29 cellular contexts compared by ENCODE assay signal in the genomic region with DNA sequence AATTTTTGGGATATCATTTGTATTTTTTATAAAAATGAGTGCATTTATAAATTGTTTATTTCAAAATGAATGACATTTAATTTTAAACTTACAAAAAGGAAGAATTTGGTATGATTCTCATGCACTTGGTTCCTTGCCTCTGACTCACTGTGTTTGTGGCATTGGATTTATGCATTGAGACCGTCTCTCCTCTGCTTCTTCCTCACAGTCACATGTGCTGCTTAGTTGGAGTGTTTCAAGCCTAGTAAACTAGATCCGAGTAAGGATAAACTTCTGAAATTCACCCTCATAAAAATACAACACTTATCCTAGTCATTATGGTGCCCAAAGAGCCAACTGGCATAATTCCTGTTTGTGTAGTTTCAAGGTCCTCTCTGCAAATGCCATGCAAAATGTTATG. TPM values are rescaled to one million over a fixed set of nuclear protein-coding genes. Genes with fewer than 3 reads are reported as not detected.
"Had no signal": no experiment of that assay in that cellular context is flagged by ENCODE, and none has a peak within 500 bp of the region (broad histone marks: within the 10 kb centered on the region; RNA-seq: fewer than 3 reads in every experiment).

No MANE protein-coding gene starts in this region.

- H3K27ac ChIP-seq: SK-N-MC, VCaP had no signal

- H3K36me3 ChIP-seq: MG63 had no signal

- ATAC-seq: activated T-cell treated with anti-CD3 and anti-CD28 coated beads, Interleukin-2, amount 50 U/mL, for 4 hours; activated T-helper 17 cell treated with anti-CD3 and anti-CD28 coated beads, Interleukin-2, amount 50 U/mL, for 72 hours; Panc1; Right ventricle myocardium inferior; T-cell had no signal

- H3K27me3 ChIP-seq: MG63 had no signal

- DNase-seq: activated CD4-positive, alpha-beta memory T cell treated with anti-CD3 and anti-CD28 coated beads for 36 hours; activated CD4-positive, alpha-beta T cell treated with anti-CD3 and anti-CD28 coated beads, Interleukin-2, amount 10 ng/mL, durations not matched to agents 7 days and 5 days; activated CD4-positive, CD25-positive, alpha-beta regulatory T cell; activated CD8-positive, alpha-beta memory T cell treated with anti-CD3 and anti-CD28 coated beads for 24 hours; activated gamma-delta T cell; activated naive CD4-positive, alpha-beta T cell treated with anti-CD3 and anti-CD28 coated beads for 36 hours; activated T-cell treated with anti-CD3 and anti-CD28 coated beads, Interleukin-2, amount 50 U/mL, for 4 hours; anterior cingulate cortex; cerebellar nuclear complex; MG63; MV-4-11; NCI-H1092 treated with DMSO at 0.1 percent for 48 hours; NCI-H1417 treated with DMSO at 0.1 percent for 48 hours; NCI-H1694; NCI-H2029 treated with DMSO at 0.1 percent for 48 hours; NCI-H345; NCI-H510A; NCI-H526 treated with DMSO at 0.1 percent for 48 hours; NCI-H82; RPMI8226; T-cell had no signal

- H3K9me3 ChIP-seq: MG63 had no signal

- H3K4me3 ChIP-seq: MG63, SK-N-MC had no signal

RNA-seq across cellular contexts. Expression of a gene that starts 56.1 kb away (rescaled TPM):
- total RNA-seq: activated CD4-positive, alpha-beta memory T cell treated with anti-CD3 and anti-CD28 coated beads for 36 hours; activated CD4-positive, alpha-beta T cell treated with anti-CD3 and anti-CD28 coated beads, Interleukin-2, amount 10 ng/mL, durations not matched to agents 7 days and 5 days; activated naive CD4-positive, alpha-beta T cell treated with anti-CD3 and anti-CD28 coated beads for 36 hours; activated T-cell treated with anti-CD3 and anti-CD28 coated beads, Interleukin-2, amount 50 U/mL, for 4 hours; cardiac septum; OCI-LY7; Right ventricle myocardium inferior; T-cell; T-helper 2 cell treated with Interferon-gamma antibody and Interleukin-4, amounts not matched to agents 100 ng/mL and 5 ng/mL, for 36 hours had no signal
